Comparison of ENCODE assay signal across 15 cellular contexts in genomic region chr14:99042376-99043257, GRCh38.
DNase-seq lines count a peak whose midpoint lies in the region; ATAC-seq and TF ChIP-seq lines count a peak whose summit lies in the region.
"Had no signal": no experiment of that assay in that cellular context is flagged by ENCODE, and none has a peak within 500 bp of the region (broad histone marks: within the 10 kb centered on the region; RNA-seq: fewer than 3 reads in every experiment).

No MANE protein-coding gene starts in this region.

- no peak overlapping the region for H2AFZ ChIP-seq in neuronal stem cell (ENCODE audit: low read length)

- no peak overlapping the region for H3K27ac Mint-ChIP-seq in activated naive CD8-positive, alpha-beta T cell treated with anti-CD3 and anti-CD28 coated beads, Interleukin-2, amount 10 ng/mL, durations not matched to agents 7 days and 5 days
- H3K27ac Mint-ChIP-seq in activated naive CD8-positive, alpha-beta T cell treated with anti-CD3 and anti-CD28 coated beads, Interleukin-2, amount 50 U/mL, for 24 hours, result no peak overlapping the region
- H3K27ac Mint-ChIP-seq in endodermal cell, result no peak overlapping the region
- no peak overlapping the region for H3K27ac Mint-ChIP-seq in HFFc6
- H3K27ac Mint-ChIP-seq: B cell had no signal

- DNase-seq in activated naive CD8-positive, alpha-beta T cell treated with anti-CD3 and anti-CD28 coated beads, Interleukin-2, amount 10 ng/mL, durations not matched to agents 7 days and 5 days, result peak; percentile 5
- no peak for DNase-seq in activated naive CD8-positive, alpha-beta T cell treated with anti-CD3 and anti-CD28 coated beads, Interleukin-2, amount 50 U/mL, for 24 hours
- DNase-seq in endodermal cell (peak; percentile 20), neuronal stem cell (ENCODE audit: low spot score) (no peak), gastrocnemius medialis (no peak), globus pallidus (ENCODE audit: low spot score) (no peak), HFFc6 (no peak)
- DNase-seq: Caco-2; CD4-positive, alpha-beta memory T cell; DND-41; GDM1; GOT3 had no signal

- H3K27ac ChIP-seq in endodermal cell (ENCODE audit: low read depth, low read length) (no peak overlapping the region), neuronal stem cell (replicated peaks; ENCODE audit: low read length) (no peak overlapping the region), gastrocnemius medialis (no peak overlapping the region)
- H3K27ac ChIP-seq: C4-2B had no signal

- H3K4ac ChIP-seq in neuronal stem cell (ENCODE audit: low read length), result no peak overlapping the region

- H3K4me1 ChIP-seq in endodermal cell (ENCODE audit: control insufficient read depth, insufficient read depth, low read length) (no peaks in the 10 kb centered on the region), neuronal stem cell (ENCODE audit: control insufficient read depth in 2 of 2, insufficient read depth in 1 of 2, low read depth in 1 of 2, low read length in 2 of 2) (peaks cover 0 to 14% of the 10 kb centered on the region in 2 donors), gastrocnemius medialis (no peaks in the 10 kb centered on the region)
- H3K4me1 ChIP-seq: Caco-2 had no signal

- H4K91ac ChIP-seq in neuronal stem cell (ENCODE audit: low read depth, low read length, poor library complexity), result no peak overlapping the region

- H3K14ac ChIP-seq in neuronal stem cell (ENCODE audit: low read length), result no peak overlapping the region

- no peak for TF ChIP-seq POLR2A in gastrocnemius medialis (IDR thresholded peaks at IDR 0.05)

- POLR2A ChIA-PET in activated naive CD8-positive, alpha-beta T cell treated with anti-CD3 and anti-CD28 coated beads, Interleukin-2, amount 10 ng/mL, durations not matched to agents 7 days and 5 days (lab: Charles Lee), result interaction anchor here (0.6 kb wide), 1 partner anchor 149 kb away, joined by 3 read pairs; no protein-coding TSS in a partner anchor

- H3K4me3 ChIP-seq in endodermal cell (ENCODE audit: low read length), result no peak overlapping the region
- H3K4me3 ChIP-seq in neuronal stem cell (ENCODE audit: low read length in 2 of 2), result no peak overlapping the region
- no peak overlapping the region for H3K4me3 ChIP-seq in gastrocnemius medialis
- H3K4me3 ChIP-seq: HAP-1 had no signal

- peaks cover 2% of the 10 kb centered on the region for H3K4me1 Mint-ChIP-seq in activated naive CD8-positive, alpha-beta T cell treated with anti-CD3 and anti-CD28 coated beads, Interleukin-2, amount 10 ng/mL, durations not matched to agents 7 days and 5 days
- peaks cover 7% of the 10 kb centered on the region for H3K4me1 Mint-ChIP-seq in activated naive CD8-positive, alpha-beta T cell treated with anti-CD3 and anti-CD28 coated beads, Interleukin-2, amount 50 U/mL, for 24 hours
- H3K4me1 Mint-ChIP-seq in endodermal cell (no peaks in the 10 kb centered on the region), HFFc6 (ENCODE audit: low read depth) (peaks cover 18% of the 10 kb centered on the region)
- H3K4me1 Mint-ChIP-seq: B cell had no signal

- H2AK5ac ChIP-seq in neuronal stem cell (ENCODE audit: low read depth, low read length), result peak overlapping the region; percentile 88

- H3K4me3 Mint-ChIP-seq in activated naive CD8-positive, alpha-beta T cell treated with anti-CD3 and anti-CD28 coated beads, Interleukin-2, amount 10 ng/mL, durations not matched to agents 7 days and 5 days, result no peak overlapping the region
- no peak overlapping the region for H3K4me3 Mint-ChIP-seq in activated naive CD8-positive, alpha-beta T cell treated with anti-CD3 and anti-CD28 coated beads, Interleukin-2, amount 50 U/mL, for 24 hours
- no peak overlapping the region for H3K4me3 Mint-ChIP-seq in endodermal cell
- H3K4me3 Mint-ChIP-seq in HFFc6, result no peak overlapping the region
- H3K4me3 Mint-ChIP-seq: B cell; CD4-positive, alpha-beta memory T cell had no signal

- H3K79me1 ChIP-seq in neuronal stem cell (ENCODE audit: low read depth, low read length), result no peaks in the 10 kb centered on the region

- intact Hi-C loops in gastrocnemius medialis (cut with DNase I; ENCODE audit: low total_unique reads), result no loop called here

- H3K4me2 ChIP-seq in neuronal stem cell (ENCODE audit: insufficient read depth, low read length, poor library complexity, severe bottlenecking), result no peak overlapping the region

- H3K9me3 Mint-ChIP-seq in activated naive CD8-positive, alpha-beta T cell treated with anti-CD3 and anti-CD28 coated beads, Interleukin-2, amount 10 ng/mL, durations not matched to agents 7 days and 5 days, result no peaks in the 10 kb centered on the region
- peaks cover 5% of the 10 kb centered on the region for H3K9me3 Mint-ChIP-seq in activated naive CD8-positive, alpha-beta T cell treated with anti-CD3 and anti-CD28 coated beads, Interleukin-2, amount 50 U/mL, for 24 hours
- H3K9me3 Mint-ChIP-seq in endodermal cell (peaks cover 3% of the 10 kb centered on the region), HFFc6 (peaks cover 9% of the 10 kb centered on the region)

- TF ChIP-seq CTCF in endodermal cell (conservative IDR thresholded peaks at IDR 0.05), result no peak
- TF ChIP-seq CTCF in gastrocnemius medialis (IDR thresholded peaks at IDR 0.05 in 4 of 5, conservative IDR thresholded peaks at IDR 0.05 in 1 of 5), result no peak
- TF ChIP-seq CTCF in HFFc6 (IDR thresholded peaks at IDR 0.05), result no peak

- H3K9me3 ChIP-seq in endodermal cell (ENCODE audit: control insufficient read depth, low read length) (no peaks in the 10 kb centered on the region), neuronal stem cell (replicated peaks in 1 of 2; ENCODE audit: control insufficient read depth in 2 of 2, insufficient read depth in 1 of 2, low read depth in 1 of 2, low read length in 2 of 2) (no peaks in the 10 kb centered on the region), gastrocnemius medialis (no peaks in the 10 kb centered on the region)
- H3K9me3 ChIP-seq: Caco-2, HAP-1 had no signal

- H3K27me3 ChIP-seq in endodermal cell (ENCODE audit: control insufficient read depth, insufficient read depth, low read length, poor library complexity, severe bottlenecking) (no peaks in the 10 kb centered on the region), neuronal stem cell (ENCODE audit: control insufficient read depth in 3 of 3, insufficient read depth in 3 of 3, low read depth in 1 of 3, low read length in 3 of 3) (peaks cover 0 to 21% (median 6%) of the 10 kb centered on the region in 3 experiments), gastrocnemius medialis (no peaks in the 10 kb centered on the region)

- no peak overlapping the region for H2BK12ac ChIP-seq in neuronal stem cell (ENCODE audit: low read length)

- H3K23ac ChIP-seq in neuronal stem cell (ENCODE audit: low read depth, low read length, poor library complexity), result no peak overlapping the region

- H2BK5ac ChIP-seq in neuronal stem cell (ENCODE audit: low read length), result no peak overlapping the region

- in situ Hi-C loops in gastrocnemius medialis (cut with MboI; ENCODE audit: low sequenced_read_pairs in 4 of 4), result no loop called here

- H3K36me3 ChIP-seq in endodermal cell (ENCODE audit: control insufficient read depth, insufficient read depth, low read length), result no peaks in the 10 kb centered on the region
- H3K36me3 ChIP-seq in neuronal stem cell (replicated peaks in 1 of 2; ENCODE audit: control insufficient read depth in 2 of 2, insufficient read depth in 2 of 2, low read length in 2 of 2), result no peaks in the 10 kb centered on the region
- H3K36me3 ChIP-seq in gastrocnemius medialis, result no peaks in the 10 kb centered on the region
- H3K36me3 ChIP-seq: HAP-1 had no signal

- no peak overlapping the region for H2BK15ac ChIP-seq in neuronal stem cell (ENCODE audit: low read length)

- ATAC-seq in activated naive CD8-positive, alpha-beta T cell treated with anti-CD3 and anti-CD28 coated beads, Interleukin-2, amount 10 ng/mL, durations not matched to agents 7 days and 5 days (ENCODE audit: low read depth), result no peak
- ATAC-seq in activated naive CD8-positive, alpha-beta T cell treated with anti-CD3 and anti-CD28 coated beads, Interleukin-2, amount 50 U/mL, for 24 hours, result no peak
- no peak for ATAC-seq in gastrocnemius medialis

- H3K18ac ChIP-seq in neuronal stem cell (ENCODE audit: low read length), result peak overlapping the region; percentile 44

- H3K27me3 Mint-ChIP-seq in activated naive CD8-positive, alpha-beta T cell treated with anti-CD3 and anti-CD28 coated beads, Interleukin-2, amount 10 ng/mL, durations not matched to agents 7 days and 5 days, result no peaks in the 10 kb centered on the region
- no peaks in the 10 kb centered on the region for H3K27me3 Mint-ChIP-seq in activated naive CD8-positive, alpha-beta T cell treated with anti-CD3 and anti-CD28 coated beads, Interleukin-2, amount 50 U/mL, for 24 hours
- H3K27me3 Mint-ChIP-seq in endodermal cell (ENCODE audit: insufficient read depth), result no peaks in the 10 kb centered on the region
- H3K27me3 Mint-ChIP-seq in HFFc6 (ENCODE audit: insufficient read depth), result no peaks in the 10 kb centered on the region; the same call in none of the 2 replicates
- H3K27me3 Mint-ChIP-seq: B cell; CD4-positive, alpha-beta memory T cell had no signal

- no peak overlapping the region for H4K8ac ChIP-seq in neuronal stem cell (ENCODE audit: low read depth, low read length)

- WGBS in endodermal cell (ENCODE audit: insufficient coverage in 1 of 2, insufficient read length in 1 of 2), 2 experiments, result 91 to 97% methylated on average over 7 to 19 of the region's 19 CpGs
- no CpG with 5 or more reads among the region's 19 CpGs for WGBS in neuronal stem cell (ENCODE audit: extremely low coverage in 2 of 2, insufficient read length in 2 of 2, insufficient replicate concordance in 1 of 2), 2 donors

- no peaks in the 10 kb centered on the region for H3K36me3 Mint-ChIP-seq in activated naive CD8-positive, alpha-beta T cell treated with anti-CD3 and anti-CD28 coated beads, Interleukin-2, amount 10 ng/mL, durations not matched to agents 7 days and 5 days
- H3K36me3 Mint-ChIP-seq in activated naive CD8-positive, alpha-beta T cell treated with anti-CD3 and anti-CD28 coated beads, Interleukin-2, amount 50 U/mL, for 24 hours (ENCODE audit: low read depth), result no peaks in the 10 kb centered on the region
- H3K36me3 Mint-ChIP-seq in endodermal cell (ENCODE audit: low read depth), result no peaks in the 10 kb centered on the region
- H3K36me3 Mint-ChIP-seq in HFFc6 (ENCODE audit: low read depth), result no peaks in the 10 kb centered on the region

- H3K9ac ChIP-seq in endodermal cell (ENCODE audit: extremely low read depth, low read length, poor library complexity, severe bottlenecking), result no peak overlapping the region
- no peak overlapping the region for H3K9ac ChIP-seq in neuronal stem cell (ENCODE audit: low read depth, low read length, poor library complexity)

- no peak overlapping the region for H2BK120ac ChIP-seq in neuronal stem cell (ENCODE audit: low read depth, low read length)

Comparison
In these comparisons a context has a peak if more than half of its experiments do, and no peak if none do; other contexts are left out.
1. DNase-seq: peak in activated naive CD8-positive, alpha-beta T cell treated with anti-CD3 and anti-CD28 coated beads, Interleukin-2, amount 10 ng/mL, durations not matched to agents 7 days and 5 days (single experiment) and endodermal cell (single experiment); none in activated naive CD8-positive, alpha-beta T cell treated with anti-CD3 and anti-CD28 coated beads, Interleukin-2, amount 50 U/mL, for 24 hours (single experiment), neuronal stem cell (single experiment), gastrocnemius medialis (0 of 2), globus pallidus (single experiment) and HFFc6 (single experiment).